In the genomic region with DNA sequence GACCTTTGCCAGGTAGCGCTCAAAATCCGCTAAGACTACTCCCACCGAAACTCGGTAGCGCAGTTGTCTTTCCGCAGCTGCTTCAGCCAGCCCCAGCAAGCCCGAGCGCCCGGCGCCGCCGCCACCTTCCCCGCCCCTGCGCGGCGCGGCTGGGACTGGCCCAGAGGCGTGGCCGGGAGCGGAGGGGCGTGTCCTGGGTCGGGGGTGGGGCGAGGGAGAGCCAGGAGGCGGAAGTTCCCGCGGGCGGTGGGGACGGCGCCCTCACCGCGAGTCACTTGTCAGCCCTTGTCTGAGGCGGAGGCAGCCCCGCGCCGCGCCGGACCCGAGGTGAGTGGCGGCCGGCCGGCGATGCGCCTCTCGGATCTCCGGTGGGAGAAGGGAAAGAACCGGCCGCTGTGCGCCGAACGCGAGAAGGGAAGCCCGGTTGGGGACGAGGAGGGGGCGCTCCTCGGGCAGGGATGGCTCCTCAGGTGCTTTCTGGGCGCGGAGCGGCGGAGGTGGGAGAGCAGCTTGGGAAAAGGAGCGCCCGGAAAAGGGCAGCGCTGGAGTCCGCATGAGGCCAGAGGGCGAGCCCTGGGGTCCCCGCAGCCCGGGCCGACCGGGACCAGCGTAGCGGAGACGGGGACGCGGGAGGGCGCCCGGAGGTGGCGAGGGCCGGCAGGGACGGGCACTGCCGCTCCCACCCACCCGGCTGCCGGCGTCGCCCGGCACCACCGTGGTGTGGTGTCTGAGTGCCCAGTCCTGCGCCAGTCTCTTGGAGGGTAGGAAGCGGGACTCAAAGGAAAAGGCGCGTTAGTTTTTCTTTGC, we compare ENCODE assay signal across 8 cellular contexts. TPM values are rescaled to one million over a fixed set of nuclear protein-coding genes. Genes with fewer than 3 reads are reported as not detected.
A peak's percentile ranks its signal among the peaks of the same experiment; 100 is the strongest.
DNase-seq lines count a peak whose midpoint lies in the region; ATAC-seq and TF ChIP-seq lines count a peak whose summit lies in the region.

A gene with protein sequence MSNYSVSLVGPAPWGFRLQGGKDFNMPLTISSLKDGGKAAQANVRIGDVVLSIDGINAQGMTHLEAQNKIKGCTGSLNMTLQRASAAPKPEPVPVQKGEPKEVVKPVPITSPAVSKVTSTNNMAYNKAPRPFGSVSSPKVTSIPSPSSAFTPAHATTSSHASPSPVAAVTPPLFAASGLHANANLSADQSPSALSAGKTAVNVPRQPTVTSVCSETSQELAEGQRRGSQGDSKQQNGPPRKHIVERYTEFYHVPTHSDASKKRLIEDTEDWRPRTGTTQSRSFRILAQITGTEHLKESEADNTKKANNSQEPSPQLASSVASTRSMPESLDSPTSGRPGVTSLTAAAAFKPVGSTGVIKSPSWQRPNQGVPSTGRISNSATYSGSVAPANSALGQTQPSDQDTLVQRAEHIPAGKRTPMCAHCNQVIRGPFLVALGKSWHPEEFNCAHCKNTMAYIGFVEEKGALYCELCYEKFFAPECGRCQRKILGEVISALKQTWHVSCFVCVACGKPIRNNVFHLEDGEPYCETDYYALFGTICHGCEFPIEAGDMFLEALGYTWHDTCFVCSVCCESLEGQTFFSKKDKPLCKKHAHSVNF (plus strand): TSS at position 274 of the 807 bp plus-strand sequence. CDS start 3,347 bp downstream, outside the sequence.

- peaks cover 0 to 3% (median 0%) of the 10 kb centered on the region in 3 donors for H3K36me3 Mint-ChIP-seq in immature natural killer cell

- H3K79me2 ChIP-seq in ACC112 (ENCODE audit: control insufficient read depth, insufficient read depth, low read length, unreplicated experiment), result peaks cover 48% of the 10 kb centered on the region
- peaks cover 51% of the 10 kb centered on the region for H3K79me2 ChIP-seq in mammary epithelial cell (ENCODE audit: insufficient read depth, low read length)

- peak within 1 kb of the TSS; percentile 13 to 82 (median 72) for H3K27ac Mint-ChIP-seq in immature natural killer cell

- BruUV-seq in mammary epithelial cell (replicated peaks; lab: Mats Ljungman, UMichigan), result TSS peak; percentile 76

- H3K9me3 ChIP-seq in mammary epithelial cell (replicated peaks; ENCODE audit: insufficient read depth, low read length) (no peaks in the 10 kb centered on the region), spleen (no peaks in the 10 kb centered on the region)

- TF ChIP-seq CTCF in WI38 (IDR thresholded peaks at IDR 0.05; ENCODE audit: low read depth, low read length), result no peak
- TF ChIP-seq CTCF in mammary epithelial cell (conservative IDR thresholded peaks at IDR 0.05 in 1 of 2, IDR thresholded peaks at IDR 0.05 in 1 of 2; ENCODE audit: extremely low read depth in 1 of 2, insufficient read depth in 1 of 2, low read depth in 1 of 2, low read length in 2 of 2), result peak in 1 of 2 donors; percentile 2
- TF ChIP-seq CTCF in spleen (IDR thresholded peaks at IDR 0.05 in 8 of 11, conservative IDR thresholded peaks at IDR 0.05 in 3 of 11), result peak in 4 of 11 experiments; percentile 14 to 43 (median 19)

- H3K9ac ChIP-seq in mammary epithelial cell (ENCODE audit: insufficient read depth, low read length), result peak within 1 kb of the TSS; percentile 95

- in situ Hi-C loops in mammary epithelial cell (cut with MboI; ENCODE audit: low sequenced_read_pairs in 2 of 2), result no loop called here

- H3K27ac ChIP-seq in ACC112 (ENCODE audit: low read depth, low read length) (peak within 1 kb of the TSS; percentile 84), mammary epithelial cell (ENCODE audit: insufficient read depth, low read depth, low read length) (peak within 1 kb of the TSS; percentile 89), spleen (peak within 1 kb of the TSS; percentile 62 to 97 (median 96))

- peak in 2 of 3 donors; percentile 68 to 84 for TF ChIP-seq POLR2A in spleen (IDR thresholded peaks at IDR 0.05)

- dilution Hi-C loops in mammary epithelial cell (cut with HindIII; ENCODE audit: low sequenced_read_pairs), result loop anchor here (5.0 to 10.0 kb wide), 2 partner anchors 40 to 113 kb away; no protein-coding TSS in a partner anchor

- H3K9me3 Mint-ChIP-seq in immature natural killer cell, result no peaks in the 10 kb centered on the region

- DNase-seq in NCI-H2171 treated with DMSO at 0.1 percent for 48 hours (lab: John Stamatoyannopoulos, UW) (peak; percentile 77), mammary epithelial cell (peak; percentile 96), immature natural killer cell (peak; percentile 85 to 88 (median 87)), spleen (peak; percentile 99)

- peaks cover 4 to 13% (median 8%) of the 10 kb centered on the region in 3 donors for H3K27me3 Mint-ChIP-seq in immature natural killer cell (ENCODE audit: low read depth in 3 of 3)

- peak within 1 kb of the TSS; percentile 87 to 90 (median 90) for H3K4me3 Mint-ChIP-seq in immature natural killer cell

- H3K36me3 ChIP-seq in ACC112 (ENCODE audit: insufficient read depth, low read length) (peaks cover 3% of the 10 kb centered on the region; the same call in 1 of the 2 replicates), mammary epithelial cell (ENCODE audit: insufficient read depth, low read length) (peaks cover 10% of the 10 kb centered on the region), spleen (peaks cover 0 to 17% (median 8%) of the 10 kb centered on the region in 6 donors)

- peak within 1 kb of the TSS; percentile 93 for H2AFZ ChIP-seq in ACC112 (ENCODE audit: low read length, unreplicated experiment)
- peak within 1 kb of the TSS; percentile 89 for H2AFZ ChIP-seq in mammary epithelial cell (ENCODE audit: low read depth, low read length)

- 3% methylated on average over 14 of the region's 89 CpGs for WGBS in mammary epithelial cell (ENCODE audit: low coverage, missing lambda C conversion rate)
- WGBS in spleen, 5 donors, result 0 to 1% (median 0%) methylated on average over 41 to 89 of the region's 89 CpGs

- intact Hi-C loops in mammary epithelial cell (cut with micrococcal nuclease), result loop anchor here (1.0 to 2.0 kb wide), 4 partner anchors 37 to 144 kb away; no protein-coding TSS in a partner anchor
- intact Hi-C loops in spleen (cut with DNase I; ENCODE audit: low total_unique reads), result no loop called here

- ATAC-seq in GM18858 (IDR thresholded peaks at IDR 0.05; ENCODE audit: unreplicated experiment) (peak; percentile 86), HG03066 (IDR thresholded peaks at IDR 0.05; ENCODE audit: low read depth, unreplicated experiment) (peak; percentile 91)

- H3K4me3 ChIP-seq in ACC112 (ENCODE audit: low read depth, low read length) (peak within 1 kb of the TSS; percentile 97), WI38 (ENCODE audit: low read depth, low read length) (peak within 1 kb of the TSS; percentile 90), mammary epithelial cell (replicated peaks in 1 of 3; ENCODE audit: insufficient read depth in 1 of 3, low read depth in 2 of 3, low read length in 3 of 3) (peak within 1 kb of the TSS; percentile 70 to 99 (median 74)), spleen (peak within 1 kb of the TSS; percentile 82 to 98 (median 94))

- H3K4me2 ChIP-seq in mammary epithelial cell (ENCODE audit: insufficient read depth, low read depth, low read length), result peak within 1 kb of the TSS; percentile 90

- H3K27me3 ChIP-seq in ACC112 (ENCODE audit: insufficient read depth, low read length) (no peaks in the 10 kb centered on the region), mammary epithelial cell (ENCODE audit: insufficient read depth, low read length) (no peaks in the 10 kb centered on the region), spleen (replicated peaks in 1 of 7) (peaks cover 0 to 27% (median 0%) of the 10 kb centered on the region in 7 donors)

- no peaks in the 10 kb centered on the region for H4K20me1 ChIP-seq in mammary epithelial cell (ENCODE audit: insufficient read depth, low read length)

- CTCF ChIA-PET in mammary epithelial cell (lab: Charles Lee; ENCODE audit: low non-redundant PET), result no interaction called here

- H3K4me1 ChIP-seq in ACC112 (ENCODE audit: control insufficient read depth, insufficient read depth, low read length, unreplicated experiment) (peaks cover 32% of the 10 kb centered on the region), mammary epithelial cell (ENCODE audit: insufficient read depth, low read length) (peaks cover 43% of the 10 kb centered on the region), spleen (peaks cover 10 to 54% (median 26%) of the 10 kb centered on the region in 6 donors)

- peaks cover 17 to 21% of the 10 kb centered on the region in 2 donors for H3K4me1 Mint-ChIP-seq in immature natural killer cell

RNA-seq across cellular contexts. Expression of the gene that starts here (rescaled TPM):
- total RNA-seq in mammary epithelial cell (100 to 1,000 TPM; 199 to 225 TPM), spleen (100 to 1,000 TPM in 3 of 7 donors, 10 to 100 TPM in 4; 66.1 to 182 (median 89.0) TPM)
- polyA plus RNA-seq in mammary epithelial cell (160 TPM), immature natural killer cell (10 to 100 TPM; 38.7 to 57.1 (median 55.8) TPM), spleen (10 to 100 TPM in 2 of 3 donors, 1 to 10 TPM in 1; 9.4 to 14.6 (median 11.6) TPM)
- 237 TPM for polyA minus RNA-seq in mammary epithelial cell

Comparison
In these comparisons a context has a peak if more than half of its experiments do, and no peak if none do; other contexts are left out.
1. Peak in every context shown above with its lines: DNase-seq, ATAC-seq, H3K4me3 ChIP-seq and H3K27ac ChIP-seq.